ENCODE assay signal across 1 cellular context in the genomic region with DNA sequence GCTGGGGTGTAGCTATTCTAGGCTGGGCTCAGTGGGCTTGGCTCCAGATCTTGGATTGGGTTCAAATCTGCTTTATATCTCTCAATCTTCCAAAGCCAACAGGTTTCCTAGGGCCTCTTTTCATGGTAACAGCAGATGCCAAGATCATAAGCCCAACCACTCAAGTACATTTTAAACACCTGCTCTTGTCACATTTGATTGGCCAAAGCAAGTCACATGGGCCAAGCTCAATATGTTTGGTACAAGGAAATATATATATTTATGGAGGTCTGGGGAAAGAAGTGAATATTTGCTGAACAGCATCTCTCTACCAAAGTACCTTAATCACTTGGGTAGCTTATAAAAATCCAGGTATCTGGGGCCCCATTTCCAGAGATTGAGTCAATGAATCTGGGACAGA.
TF ChIP-seq lines count a peak whose summit lies in the region.

No MANE protein-coding gene starts in this region.

TF ChIP-seq in HepG2, 621 proteins besides CTCF, POLR2A, EP300 and RAD21:
- TF ChIP-seq SRY (CRISPR knock-in tag; IDR thresholded peaks at IDR 0.05) (no peak), ZNF790 (CRISPR knock-in tag; IDR thresholded peaks at IDR 0.05; ENCODE audit: borderline replicate concordance) (no peak), JUN (CRISPR knock-in tag; IDR thresholded peaks at IDR 0.05) (no peak), MIER2 (CRISPR knock-in tag; IDR thresholded peaks at IDR 0.05) (no peak), SIN3A (IDR thresholded peaks at IDR 0.05; ENCODE audit: borderline replicate concordance, low read depth, low read length) (no peak), SCMH1 (CRISPR knock-in tag; IDR thresholded peaks at IDR 0.05; ENCODE audit: borderline replicate concordance) (no peak), KLF13 (CRISPR knock-in tag; IDR thresholded peaks at IDR 0.05) (no peak), MTA1 (CRISPR knock-in tag; IDR thresholded peaks at IDR 0.05; ENCODE audit: borderline replicate concordance) (no peak), ZNF552 (CRISPR knock-in tag; IDR thresholded peaks at IDR 0.05; ENCODE audit: borderline replicate concordance) (no peak), HIVEP1 (CRISPR knock-in tag; IDR thresholded peaks at IDR 0.05) (no peak), THYN1 (CRISPR knock-in tag; IDR thresholded peaks at IDR 0.05; ENCODE audit: borderline replicate concordance, low read depth) (no peak), HDAC1 (CRISPR knock-in tag; IDR thresholded peaks at IDR 0.05) (no peak), ATF7 (IDR thresholded peaks at IDR 0.05) (no peak), ATF7 (CRISPR knock-in tag; IDR thresholded peaks at IDR 0.05) (no peak), PHF8 (CRISPR knock-in tag; IDR thresholded peaks at IDR 0.05) (no peak), NKX3-1 (CRISPR knock-in tag; IDR thresholded peaks at IDR 0.05) (no peak), ZNF878 (CRISPR knock-in tag; IDR thresholded peaks at IDR 0.05) (no peak)
- TF ChIP-seq, protein P1, sequence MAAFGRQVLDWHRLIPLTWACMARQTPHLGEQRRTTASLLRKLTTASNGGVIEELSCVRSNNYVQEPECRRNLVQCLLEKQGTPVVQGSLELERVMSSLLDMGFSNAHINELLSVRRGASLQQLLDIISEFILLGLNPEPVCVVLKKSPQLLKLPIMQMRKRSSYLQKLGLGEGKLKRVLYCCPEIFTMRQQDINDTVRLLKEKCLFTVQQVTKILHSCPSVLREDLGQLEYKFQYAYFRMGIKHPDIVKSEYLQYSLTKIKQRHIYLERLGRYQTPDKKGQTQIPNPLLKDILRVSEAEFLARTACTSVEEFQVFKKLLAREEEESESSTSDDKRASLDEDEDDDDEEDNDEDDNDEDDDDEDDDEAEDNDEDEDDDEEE (CRISPR knock-in tag; IDR thresholded peaks at IDR 0.05) = no peak
- TF ChIP-seq, protein P2, sequence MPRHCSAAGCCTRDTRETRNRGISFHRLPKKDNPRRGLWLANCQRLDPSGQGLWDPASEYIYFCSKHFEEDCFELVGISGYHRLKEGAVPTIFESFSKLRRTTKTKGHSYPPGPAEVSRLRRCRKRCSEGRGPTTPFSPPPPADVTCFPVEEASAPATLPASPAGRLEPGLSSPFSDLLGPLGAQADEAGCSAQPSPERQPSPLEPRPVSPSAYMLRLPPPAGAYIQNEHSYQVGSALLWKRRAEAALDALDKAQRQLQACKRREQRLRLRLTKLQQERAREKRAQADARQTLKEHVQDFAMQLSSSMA (CRISPR knock-in tag; IDR thresholded peaks at IDR 0.05) = no peak
